In genomic region chrX:154398668-154399526, GRCh38 we compare ENCODE assay signal across 8 cellular contexts. TPM values are rescaled to one million over a fixed set of nuclear protein-coding genes. Genes with fewer than 3 reads are reported as not detected.
DNase-seq lines count a peak whose midpoint lies in the region; ATAC-seq and TF ChIP-seq lines count a peak whose summit lies in the region.

No MANE protein-coding gene starts in this region.

- DNase-seq in GM10266 (ENCODE audit: extremely low spot score) = peak; percentile 54
- peak; percentile 81 for DNase-seq in HK-2 (ENCODE audit: unreplicated experiment)
- peak; percentile 66 for DNase-seq in NOMO-1 treated with DMSO at 0.1 percent for 48 hours (lab: John Stamatoyannopoulos, UW; ENCODE audit: unreplicated experiment)
- DNase-seq in activated CD8-positive, alpha-beta memory T cell treated with anti-CD3 and anti-CD28 coated beads, Interleukin-2, amount 50 U/mL, for 48 hours = peak; percentile 87
- peak; percentile 76 for DNase-seq in endothelial cell (ENCODE audit: low spot score)
- peak in 1 of 2 experiments; percentile 79 for DNase-seq in mesothelial cell of epicardium (ENCODE audit: low spot score in 2 of 2, unreplicated experiment in 2 of 2)
- peak; percentile 48 for DNase-seq in stimulated activated CD8-positive, alpha-beta memory T cell treated with anti-CD3 and anti-CD28 coated beads, Interleukin-15, amount 100 ng/mL, for 24 hours (ENCODE audit: low read depth)

- ATAC-seq in HG03108 (IDR thresholded peaks at IDR 0.05; ENCODE audit: unreplicated experiment) = no peak

- peak overlapping the region; percentile 99 for H3K4me3 Mint-ChIP-seq in endothelial cell (ENCODE audit: unreplicated experiment)
- H3K4me3 Mint-ChIP-seq in mesothelial cell of epicardium = peak overlapping the region; percentile 96

- H3K36me3 Mint-ChIP-seq in endothelial cell (ENCODE audit: low read depth, unreplicated experiment) = peaks cover 22% of the 10 kb centered on the region
- peaks cover 18% of the 10 kb centered on the region for H3K36me3 Mint-ChIP-seq in mesothelial cell of epicardium

- H3K27me3 Mint-ChIP-seq in endothelial cell (ENCODE audit: unreplicated experiment) (peaks cover 21% of the 10 kb centered on the region), mesothelial cell of epicardium (ENCODE audit: low read depth) (no peaks in the 10 kb centered on the region)

- H3K27ac Mint-ChIP-seq in endothelial cell (ENCODE audit: unreplicated experiment) (peak overlapping the region; percentile 99), mesothelial cell of epicardium (peak overlapping the region; percentile 99)

- H3K4me1 Mint-ChIP-seq in endothelial cell (ENCODE audit: unreplicated experiment) = peaks cover 12% of the 10 kb centered on the region
- peaks cover 11% of the 10 kb centered on the region for H3K4me1 Mint-ChIP-seq in mesothelial cell of epicardium

- TF ChIP-seq CTCF in GM10266 (IDR thresholded peaks at IDR 0.05; ENCODE audit: control insufficient read depth, insufficient read depth, low read depth, missing control alignments) = peak; percentile 71
- peak; percentile 59 for TF ChIP-seq CTCF in endothelial cell (IDR thresholded peaks at IDR 0.05; ENCODE audit: unreplicated experiment)
- peak; percentile 80 for TF ChIP-seq CTCF in mesothelial cell of epicardium (IDR thresholded peaks at IDR 0.05; ENCODE audit: unreplicated experiment)

- H3K9me3 Mint-ChIP-seq in endothelial cell (ENCODE audit: unreplicated experiment) (no peaks in the 10 kb centered on the region), mesothelial cell of epicardium (no peaks in the 10 kb centered on the region)

RNA-seq across cellular contexts. Expression of gene RPL10, which starts 0.7 kb away (rescaled TPM):
- total RNA-seq in endothelial cell (ENCODE audit: unreplicated experiment) (3,704 TPM), mesothelial cell of epicardium (2,969 to 3,108 TPM (median 3,066 TPM) in 3 replicates)

RNA-seq across cellular contexts. Expression of gene DNASE1L1, which starts 10.2 kb away (rescaled TPM):
- total RNA-seq in endothelial cell (ENCODE audit: unreplicated experiment) (38.6 TPM), mesothelial cell of epicardium (18.5 to 19.4 TPM (median 18.6 TPM) in 3 replicates)

RNA-seq across cellular contexts. Expression of gene TAFAZZIN, which starts 12.4 kb away (rescaled TPM):
- total RNA-seq in endothelial cell (ENCODE audit: unreplicated experiment) = 56.4 TPM
- 36.7 to 40.8 TPM (median 40.3 TPM) in 3 replicates for total RNA-seq in mesothelial cell of epicardium

RNA-seq across cellular contexts. Expression of gene EMD, which starts 19.8 kb away (rescaled TPM):
- 44.7 TPM for total RNA-seq in endothelial cell (ENCODE audit: unreplicated experiment)
- total RNA-seq in mesothelial cell of epicardium = 71.4 to 76.3 TPM (median 71.9 TPM) in 3 replicates

RNA-seq across cellular contexts. Expression of gene FLNA, which starts 24.5 kb away (rescaled TPM):
- 1,022 TPM for total RNA-seq in endothelial cell (ENCODE audit: unreplicated experiment)
- total RNA-seq in mesothelial cell of epicardium = 1,336 to 1,412 TPM (median 1,356 TPM) in 3 replicates
